Comparison of ENCODE assay signal across 10 cellular contexts in genomic region chr14:102848830-102849521, GRCh38.
DNase-seq lines count a peak whose midpoint lies in the region; TF ChIP-seq lines count a peak whose summit lies in the region.
"Had no signal": no experiment of that assay in that cellular context is flagged by ENCODE, and none has a peak within 500 bp of the region (broad histone marks: within the 10 kb centered on the region; RNA-seq: fewer than 3 reads in every experiment).

No MANE protein-coding gene starts in this region.

- H3K27me3 Mint-ChIP-seq in activated naive CD4-positive, alpha-beta T cell treated with anti-CD3 and anti-CD28 coated beads for 36 hours (ENCODE audit: low read depth) = no peaks in the 10 kb centered on the region

- 60 to 80% methylated on average over 7 to 12 of the region's 12 CpGs for WGBS in transverse colon (ENCODE audit: low coverage in 1 of 2), 2 donors

- H3K36me3 Mint-ChIP-seq in activated naive CD4-positive, alpha-beta T cell treated with anti-CD3 and anti-CD28 coated beads for 36 hours (ENCODE audit: low read depth) = peaks cover 35% of the 10 kb centered on the region

- H3K27ac ChIP-seq in VCaP (peak overlapping the region; percentile 86), transverse colon (peak overlapping the region; percentile 78 to 90 (median 88))

- peaks cover 17% of the 10 kb centered on the region for H3K4me1 Mint-ChIP-seq in activated naive CD4-positive, alpha-beta T cell treated with anti-CD3 and anti-CD28 coated beads for 36 hours (ENCODE audit: low read depth)

- no peaks in the 10 kb centered on the region for H3K9me3 Mint-ChIP-seq in activated naive CD4-positive, alpha-beta T cell treated with anti-CD3 and anti-CD28 coated beads for 36 hours
- H3K9me3 Mint-ChIP-seq: CD8-positive, alpha-beta T cell had no signal

- no peaks in the 10 kb centered on the region for H3K9me3 ChIP-seq in transverse colon

- intact Hi-C loops in activated naive CD4-positive, alpha-beta T cell treated with anti-CD3 and anti-CD28 coated beads for 36 hours (cut with micrococcal nuclease) = no loop called here
- intact Hi-C loops in transverse colon (cut with DNase I; ENCODE audit: low total_unique reads) = no loop called here

- H3K27me3 ChIP-seq in transverse colon = no peaks in the 10 kb centered on the region

- H3K27ac Mint-ChIP-seq in activated naive CD4-positive, alpha-beta T cell treated with anti-CD3 and anti-CD28 coated beads for 36 hours = peak overlapping the region; percentile 16
- H3K27ac Mint-ChIP-seq: CD8-positive, alpha-beta T cell had no signal

- peaks cover 6 to 33% (median 28%) of the 10 kb centered on the region in 4 donors for H3K4me1 ChIP-seq in transverse colon

- no peak overlapping the region for H3K4me3 ChIP-seq in transverse colon

- no peak for DNase-seq in activated naive CD4-positive, alpha-beta T cell treated with anti-CD3 and anti-CD28 coated beads for 36 hours
- no peak for DNase-seq in activated naive CD4-positive, alpha-beta T cell treated with Interleukin-2 at 50 U/mL for 16 hours
- peak; percentile 32 for DNase-seq in iris pigment epithelial cell (ENCODE audit: low read depth)
- DNase-seq in transverse colon = peak; percentile 65
- DNase-seq in activated CD4-positive, CD25-positive, alpha-beta regulatory T cell (lab: John Stamatoyannopoulos, UW) = no peak
- no peak for DNase-seq in ecto neural progenitor cell (ENCODE audit: low spot score)
- DNase-seq in NK-92 (lab: John Stamatoyannopoulos, UW; ENCODE audit: unreplicated experiment) = no peak
- DNase-seq: CD8-positive, alpha-beta T cell; stimulated activated CD4-positive, alpha-beta T cell treated with anti-CD3 and anti-CD28 coated beads, Interleukin-4, amount 100 ng/mL, for 24 hours had no signal

- TF ChIP-seq EP300 in transverse colon (IDR thresholded peaks at IDR 0.05; ENCODE audit: low read depth) = no peak

- TF ChIP-seq CTCF in VCaP (conservative IDR thresholded peaks at IDR 0.05) (no peak), transverse colon (IDR thresholded peaks at IDR 0.05) (no peak)

- no peaks in the 10 kb centered on the region for H3K36me3 ChIP-seq in transverse colon

- H3K4me3 Mint-ChIP-seq in activated naive CD4-positive, alpha-beta T cell treated with anti-CD3 and anti-CD28 coated beads for 36 hours = no peak overlapping the region
- H3K4me3 Mint-ChIP-seq: CD8-positive, alpha-beta T cell had no signal

- no peak for TF ChIP-seq POLR2A in transverse colon (IDR thresholded peaks at IDR 0.05)

- in situ Hi-C loops in transverse colon (cut with MboI; ENCODE audit: low pct_ligation_motif_present in 1 of 4, low pct_unique_long_range_greater_than_20kb in 1 of 4, low sequenced_read_pairs in 3 of 4) = no loop called here

- CTCF ChIA-PET in activated naive CD4-positive, alpha-beta T cell treated with anti-CD3 and anti-CD28 coated beads for 36 hours (lab: Charles Lee) = no interaction called here

Comparison
In these comparisons a context has a peak if more than half of its experiments do, and no peak if none do; other contexts are left out.
1. DNase-seq: peak in iris pigment epithelial cell (single experiment) and transverse colon (single experiment); none in activated naive CD4-positive, alpha-beta T cell treated with anti-CD3 and anti-CD28 coated beads for 36 hours (single experiment), activated naive CD4-positive, alpha-beta T cell treated with Interleukin-2 at 50 U/mL for 16 hours (single experiment), activated CD4-positive, CD25-positive, alpha-beta regulatory T cell (0 of 4), ecto neural progenitor cell (single experiment) and NK-92 (single experiment).